In the genomic region with DNA sequence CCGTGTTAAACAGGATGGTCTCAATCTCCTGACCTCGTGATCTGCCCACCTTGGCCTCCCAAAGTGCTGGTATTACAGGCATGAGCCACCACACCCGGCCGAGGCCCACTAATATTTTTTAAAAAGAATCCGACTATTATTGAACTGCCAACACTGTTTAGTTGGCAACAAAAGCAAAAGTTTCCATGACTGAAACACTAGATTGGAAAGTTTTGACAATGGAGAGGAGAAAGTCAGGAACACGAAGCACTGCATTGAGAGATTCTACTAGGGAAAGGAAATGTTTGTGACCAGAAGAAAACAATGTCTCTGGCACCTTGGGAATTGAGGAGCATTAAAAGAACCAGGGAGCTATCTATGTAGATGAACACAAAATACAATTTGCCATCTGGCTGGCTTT, we compare ENCODE assay signal across 35 cellular contexts.
"Had no signal": no experiment of that assay in that cellular context is flagged by ENCODE, and none has a peak within 500 bp of the region (broad histone marks: within the 10 kb centered on the region; RNA-seq: fewer than 3 reads in every experiment).

No MANE protein-coding gene starts in this region.

- DNase-seq: Karpas-422, Kasumi-1, MG63, MM.1S, MV-4-11, NCI-H1048, NCI-H1092, NCI-H1092 treated with DMSO at 0.1 percent for 48 hours, NCI-H1105, NCI-H1105 treated with DMSO at 0.1 percent for 48 hours, NCI-H1417, NCI-H1417 treated with DMSO at 0.1 percent for 48 hours, NCI-H1436, NCI-H1436 treated with DMSO at 0.1 percent for 48 hours, NCI-H146, NCI-H1694, NCI-H1694 treated with DMSO at 0.1 percent for 48 hours, NCI-H187, NCI-H187 treated with DMSO at 0.1 percent for 48 hours, NCI-H1930, NCI-H2029, NCI-H2029 treated with DMSO at 0.1 percent for 48 hours, NCI-H2081, NCI-H2081 treated with DMSO at 0.1 percent for 48 hours, NCI-H2107, NCI-H2171, NCI-H2171 treated with DMSO at 0.1 percent for 48 hours, NCI-H2227 treated with DMSO at 0.1 percent for 48 hours, NCI-H226, NCI-H345, NCI-H446, NCI-H446 treated with DMSO at 0.1 percent for 48 hours, NCI-H510A, NCI-H510A treated with DMSO at 0.1 percent for 48 hours, NCI-H524 had no signal

- H3K4me3 ChIP-seq: MG63 had no signal

- H3K36me3 ChIP-seq: MG63 had no signal

- H3K9me3 ChIP-seq: MG63 had no signal

- H3K27me3 ChIP-seq: MG63 had no signal
